8 cellular contexts compared by ENCODE assay signal in the genomic region with DNA sequence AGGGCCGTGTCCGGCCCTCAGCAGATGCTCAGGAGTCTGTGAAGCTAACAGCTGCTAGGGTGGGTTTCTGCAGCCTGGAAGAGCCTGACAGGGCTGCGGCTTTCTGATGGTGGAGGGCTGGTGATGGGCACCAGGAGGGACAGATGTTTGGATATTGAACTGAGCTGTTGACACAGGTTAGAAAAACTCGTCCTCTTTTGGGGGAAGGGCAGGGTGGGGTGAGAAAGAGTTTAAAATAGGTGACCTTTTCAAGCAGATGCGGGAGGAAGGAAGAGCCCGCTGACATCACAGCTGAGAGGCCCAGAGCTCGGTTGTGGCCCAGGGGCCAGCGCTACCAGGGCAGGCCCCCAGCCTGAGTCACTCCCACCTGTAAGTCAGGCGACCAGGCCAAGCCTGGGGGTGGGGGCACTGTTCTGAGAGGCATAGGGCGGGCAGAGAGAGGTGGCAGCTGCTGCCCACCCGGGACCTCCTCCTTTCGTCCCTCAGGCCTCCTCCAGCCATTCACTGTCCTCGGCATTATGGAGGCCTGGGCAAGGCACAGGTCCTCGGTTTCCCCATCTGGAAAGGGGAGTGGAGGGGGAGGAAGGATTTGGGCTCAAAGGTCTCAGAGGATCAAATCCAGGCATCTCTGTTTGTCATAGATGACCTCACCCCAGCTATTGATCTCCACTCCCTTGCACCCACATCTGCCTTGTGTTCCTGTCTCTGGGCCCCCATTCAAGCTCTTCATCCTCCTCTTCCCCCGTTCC. TPM values are rescaled to one million over a fixed set of nuclear protein-coding genes. Genes with fewer than 3 reads are reported as not detected.
DNase-seq lines count a peak whose midpoint lies in the region; ATAC-seq, FAIRE-seq and TF ChIP-seq lines count a peak whose summit lies in the region.

No MANE protein-coding gene starts in this region.

- H2BK5ac ChIP-seq in H1 (ENCODE audit: low read depth, low read length): peak overlapping the region; percentile 93

- H4K20me1 ChIP-seq in H1 (replicated peaks in 1 of 2; ENCODE audit: control insufficient read depth in 1 of 2, insufficient read depth in 2 of 2, low read length in 2 of 2): no peaks in the 10 kb centered on the region

- peak overlapping the region; percentile 86; the same call in 1 of the 2 replicates for H2BK20ac ChIP-seq in H1 (ENCODE audit: low read length)

- H3K36me3 ChIP-seq in H1 (ENCODE audit: control insufficient read depth in 2 of 4, insufficient read depth in 4 of 4, low read length in 3 of 4): no peaks in the 10 kb centered on the region
- no peaks in the 10 kb centered on the region for H3K36me3 ChIP-seq in upper lobe of left lung

- peak overlapping the region; percentile 46; the same call in 1 of the 2 replicates for H2BK15ac ChIP-seq in H1 (ENCODE audit: low read length)

- H2AK5ac ChIP-seq in H1 (ENCODE audit: low read depth, low read length): no peak overlapping the region

- no peak overlapping the region for H3K14ac ChIP-seq in H1 (ENCODE audit: insufficient read length)

- WGBS in H1 (ENCODE audit: extremely low coverage in 1 of 2, insufficient coverage in 1 of 2, insufficient read length in 1 of 2, insufficient replicate concordance in 2 of 2, low coverage in 1 of 2, low lambda C conversion rate in 2 of 2, missing lambda C conversion rate in 1 of 2), 2 experiments: 89% methylated on average over 12 of the region's 15 CpGs; no CpG with 5 or more reads in 1 of the 2 experiments
- WGBS in upper lobe of left lung, 2 donors: 64 to 77% methylated on average over 9 to 15 of the region's 15 CpGs

- no peaks in the 10 kb centered on the region for H3K9me3 ChIP-seq in H1 (ENCODE audit: insufficient read depth in 2 of 2, low read depth in 1 of 2, low read length in 1 of 2)
- no peaks in the 10 kb centered on the region for H3K9me3 ChIP-seq in upper lobe of left lung

- no peak overlapping the region for H3K23ac ChIP-seq in H1 (ENCODE audit: insufficient read length)

- no peak overlapping the region for H3K4ac ChIP-seq in H1 (replicated peaks; ENCODE audit: insufficient read length, low read depth, low read length)

- peaks cover under 1 to 19% (median 8%) of the 10 kb centered on the region in 4 experiments for H3K4me1 ChIP-seq in H1 (replicated peaks in 1 of 4; ENCODE audit: control insufficient read depth in 3 of 4, insufficient read depth in 4 of 4, low read length in 3 of 4)
- peaks cover 0 to 17% (median 9%) of the 10 kb centered on the region in 4 donors for H3K4me1 ChIP-seq in upper lobe of left lung

- TF ChIP-seq EP300 in H1 (IDR thresholded peaks at IDR 0.05; ENCODE audit: borderline replicate concordance in 1 of 2, low read depth in 2 of 2, low read length in 2 of 2) (no peak), upper lobe of left lung (IDR thresholded peaks at IDR 0.05) (no peak)

- no peak for TF ChIP-seq POLR2A in H1 (IDR thresholded peaks at IDR 0.05; ENCODE audit: control extremely low read depth in 1 of 2, low read depth in 2 of 2, low read length in 2 of 2)
- TF ChIP-seq POLR2A in upper lobe of left lung (IDR thresholded peaks at IDR 0.05): no peak
- no peak for TF ChIP-seq POLR2A in erythroblast (IDR thresholded peaks at IDR 0.05; ENCODE audit: low read length)

- CTCF ChIA-PET in H1 (lab: Charles Lee; ENCODE audit: partially characterized antibody): interaction anchor here (0.6 to 4.3 kb wide), 9 partner anchors 14 to 1656 kb away, joined by 3 to 32 read pairs (median 3); no protein-coding TSS in a partner anchor

- H3K18ac ChIP-seq in H1 (ENCODE audit: extremely low read depth, low read length): peak overlapping the region; percentile 82; the same call in 1 of the 2 replicates

- DNase-seq in stimulated activated CD4-positive, alpha-beta T cell treated with anti-CD3 and anti-CD28 coated beads, Interleukin-15, amount 100 ng/mL, for 24 hours: peak; percentile 67
- no peak for DNase-seq in stimulated activated CD4-positive, alpha-beta T cell treated with anti-CD3 and anti-CD28 coated beads, Interleukin-2, amount 100 ng/mL, for 48 hours
- DNase-seq in NCI-H82 treated with DMSO at 0.1 percent for 48 hours (lab: John Stamatoyannopoulos, UW; ENCODE audit: unreplicated experiment) (peak; percentile 45), H1 (ENCODE audit: low read depth in 1 of 2, low spot score in 2 of 2) (no peak), upper lobe of left lung (no peak), erythroblast (lab: John Stamatoyannopoulos, UW) (no peak), DMS79 (lab: John Stamatoyannopoulos, UW) (no peak)

- H3K4me2 ChIP-seq in H1 (ENCODE audit: insufficient read depth in 1 of 2, low read depth in 2 of 2, low read length in 2 of 2): no peak overlapping the region

- H4K91ac ChIP-seq in H1 (replicated peaks; ENCODE audit: insufficient read length, low read length): peak overlapping the region; percentile 58

- no peaks in the 10 kb centered on the region for H3K79me2 ChIP-seq in H1 (ENCODE audit: control insufficient read depth in 1 of 2, insufficient read depth in 2 of 2, low read length in 2 of 2)

- peak overlapping the region; percentile 80 for H2BK12ac ChIP-seq in H1 (ENCODE audit: low read depth, low read length)

- no peak overlapping the region for H3K4me3 ChIP-seq in H1 (ENCODE audit: extremely low read depth in 1 of 4, insufficient read depth in 2 of 4, low read depth in 3 of 4, low read length in 4 of 4)
- H3K4me3 ChIP-seq in upper lobe of left lung: no peak overlapping the region

- no peak for FAIRE-seq in H1 (lab: Jason Lieb, UNC)

- ATAC-seq in upper lobe of left lung (ENCODE audit: low FRiP score in 2 of 2): peak in 1 of 2 donors; percentile 60
- ATAC-seq in HG02840 (IDR thresholded peaks at IDR 0.05; ENCODE audit: low FRiP score, unreplicated experiment): no peak

- H3K27me3 ChIP-seq in H1 (replicated peaks in 1 of 4; ENCODE audit: control insufficient read depth in 3 of 4, extremely low read depth in 1 of 4, insufficient read depth in 3 of 4, low read length in 3 of 4) (no peaks in the 10 kb centered on the region; a peak in 1 of 7 replicates), upper lobe of left lung (no peaks in the 10 kb centered on the region)

- no peak overlapping the region for H2AFZ ChIP-seq in H1 (ENCODE audit: low read length)

- H3K27ac ChIP-seq in H1 (ENCODE audit: low read depth, low read length): no peak overlapping the region
- peak overlapping the region in 3 of 4 donors; percentile 24 to 42 (median 41) for H3K27ac ChIP-seq in upper lobe of left lung

- POLR2A ChIA-PET in H1 (lab: Charles Lee; ENCODE audit: partially characterized antibody): interaction anchor here (1.4 to 26.0 kb wide), 4 partner anchors 11 to 100 kb away, joined by 3 to 547 read pairs (median 8); partner anchors contain the start of genes ID3 and RPL11

- no peak overlapping the region for H3K56ac ChIP-seq in H1 (replicated peaks; ENCODE audit: insufficient read length, low read depth, low read length)

- no peak overlapping the region; the same call in 1 of the 2 replicates for H4K8ac ChIP-seq in H1 (ENCODE audit: extremely low read depth, insufficient read depth, low read length)

- peak overlapping the region; percentile 52 for H2BK120ac ChIP-seq in H1 (replicated peaks; ENCODE audit: low read depth, low read length)

- TF ChIP-seq RAD21 in H1 (IDR thresholded peaks at IDR 0.05 in 1 of 2, conservative IDR thresholded peaks at IDR 0.05 in 1 of 2; ENCODE audit: low read depth in 2 of 2, low read length in 2 of 2): no peak

- H3K79me1 ChIP-seq in H1 (ENCODE audit: low read depth, low read length): no peaks in the 10 kb centered on the region

- no peak overlapping the region for H4K5ac ChIP-seq in H1 (ENCODE audit: insufficient read length, low read depth, low read length)

- no peaks in the 10 kb centered on the region; the same call in 1 of the 2 replicates for H3K23me2 ChIP-seq in H1 (ENCODE audit: low read depth, low read length)

- TF ChIP-seq CTCF in H1 (IDR thresholded peaks at IDR 0.05; ENCODE audit: control extremely low read depth in 1 of 3, insufficient read depth in 1 of 3, low read depth in 1 of 3, low read length in 3 of 3): no peak
- no peak for TF ChIP-seq CTCF in upper lobe of left lung (IDR thresholded peaks at IDR 0.05)

- H3K9ac ChIP-seq in H1 (replicated peaks in 1 of 4; ENCODE audit: extremely low read depth in 1 of 4, low read depth in 3 of 4, low read length in 3 of 4): no peak overlapping the region

TF ChIP-seq in H1, 55 proteins besides CTCF, POLR2A, EP300 and RAD21 (continues in another document):
- TF ChIP-seq SP1 (IDR thresholded peaks at IDR 0.05; ENCODE audit: low read depth, low read length): no peak
- no peak for TF ChIP-seq JUND (IDR thresholded peaks at IDR 0.05; ENCODE audit: low read length)
- TF ChIP-seq, protein P1, sequence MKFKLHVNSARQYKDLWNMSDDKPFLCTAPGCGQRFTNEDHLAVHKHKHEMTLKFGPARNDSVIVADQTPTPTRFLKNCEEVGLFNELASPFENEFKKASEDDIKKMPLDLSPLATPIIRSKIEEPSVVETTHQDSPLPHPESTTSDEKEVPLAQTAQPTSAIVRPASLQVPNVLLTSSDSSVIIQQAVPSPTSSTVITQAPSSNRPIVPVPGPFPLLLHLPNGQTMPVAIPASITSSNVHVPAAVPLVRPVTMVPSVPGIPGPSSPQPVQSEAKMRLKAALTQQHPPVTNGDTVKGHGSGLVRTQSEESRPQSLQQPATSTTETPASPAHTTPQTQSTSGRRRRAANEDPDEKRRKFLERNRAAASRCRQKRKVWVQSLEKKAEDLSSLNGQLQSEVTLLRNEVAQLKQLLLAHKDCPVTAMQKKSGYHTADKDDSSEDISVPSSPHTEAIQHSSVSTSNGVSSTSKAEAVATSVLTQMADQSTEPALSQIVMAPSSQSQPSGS (IDR thresholded peaks at IDR 0.05; ENCODE audit: low read length): no peak
- no peak for TF ChIP-seq CTBP2 (IDR thresholded peaks at IDR 0.05; ENCODE audit: borderline replicate concordance, insufficient read depth, insufficient read length, low read length)
- TF ChIP-seq, protein P2, sequence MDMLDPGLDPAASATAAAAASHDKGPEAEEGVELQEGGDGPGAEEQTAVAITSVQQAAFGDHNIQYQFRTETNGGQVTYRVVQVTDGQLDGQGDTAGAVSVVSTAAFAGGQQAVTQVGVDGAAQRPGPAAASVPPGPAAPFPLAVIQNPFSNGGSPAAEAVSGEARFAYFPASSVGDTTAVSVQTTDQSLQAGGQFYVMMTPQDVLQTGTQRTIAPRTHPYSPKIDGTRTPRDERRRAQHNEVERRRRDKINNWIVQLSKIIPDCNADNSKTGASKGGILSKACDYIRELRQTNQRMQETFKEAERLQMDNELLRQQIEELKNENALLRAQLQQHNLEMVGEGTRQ (IDR thresholded peaks at IDR 0.05; ENCODE audit: low read length): no peak

RNA-seq across cellular contexts. Expression of gene ID3, which starts 32.3 kb away (rescaled TPM):
- total RNA-seq in H1 (2021; fragmentation: NEBNext Ultra II Directional; extraction: Animal tissue kit (Norgen Biotek cat#: 25700)): 240 and 252 TPM in 2 replicates
- 304 and 490 TPM in 2 replicates for polyA plus RNA-seq in H1 (2011; rRNA removed)
- 310 TPM for polyA plus RNA-seq in H1 (2011; cell fraction: cytosol; rRNA removed)
- polyA plus RNA-seq in H1 (2011; cell fraction: nucleus; rRNA removed): 192 TPM
- 135 to 194 TPM (median 157 TPM) in 4 replicates for polyA plus RNA-seq in H1 (2012, experiment 1 of 2)
- polyA plus RNA-seq in H1 (2012, experiment 2 of 2): 300 TPM
- 260 TPM for polyA plus RNA-seq in H1 (2013, experiment 1 of 2)
- polyA plus RNA-seq in H1 (2013, experiment 2 of 2): 250 TPM
- polyA minus RNA-seq in H1 (2011; rRNA and poly(A)+ RNA removed): 30.4 and 61.8 TPM in 2 replicates
- polyA minus RNA-seq in H1 (2011; cell fraction: cytosol; rRNA and poly(A)+ RNA removed): 97.4 TPM
- polyA minus RNA-seq in H1 (2011; cell fraction: nucleus; rRNA and poly(A)+ RNA removed): 104 TPM
- 100 to 1,000 TPM in 4 of 6 donors, 10 to 100 TPM in 2; 75.4 to 269 (median 135) TPM for total RNA-seq in upper lobe of left lung

Comparison
In these comparisons a context has a peak if more than half of its experiments do, and no peak if none do; other contexts are left out.
1. DNase-seq: peak in stimulated activated CD4-positive, alpha-beta T cell treated with anti-CD3 and anti-CD28 coated beads, Interleukin-15, amount 100 ng/mL, for 24 hours (single experiment) and NCI-H82 treated with DMSO at 0.1 percent for 48 hours (single experiment); none in stimulated activated CD4-positive, alpha-beta T cell treated with anti-CD3 and anti-CD28 coated beads, Interleukin-2, amount 100 ng/mL, for 48 hours (0 of 2), H1 (0 of 2), upper lobe of left lung (0 of 2), erythroblast (0 of 2) and DMS79 (single experiment).